19 cellular contexts compared by ENCODE assay signal in genomic region chr17:50636145-50636803, GRCh38. TPM values are rescaled to one million over a fixed set of nuclear protein-coding genes. Genes with fewer than 3 reads are reported as not detected.
DNase-seq lines count a peak whose midpoint lies in the region; ATAC-seq, FAIRE-seq and TF ChIP-seq lines count a peak whose summit lies in the region.
"Had no signal": no experiment of that assay in that cellular context is flagged by ENCODE, and none has a peak within 500 bp of the region (broad histone marks: within the 10 kb centered on the region; RNA-seq: fewer than 3 reads in every experiment).

No MANE protein-coding gene starts in this region.

- no peaks in the 10 kb centered on the region for H3K27me3 ChIP-seq in PC-3 (ENCODE audit: low read length)
- no peaks in the 10 kb centered on the region for H3K27me3 ChIP-seq in body of pancreas
- peaks cover 48% of the 10 kb centered on the region for H3K27me3 ChIP-seq in smooth muscle cell (ENCODE audit: low read depth)
- peaks cover 24 to 34% (median 30%) of the 10 kb centered on the region in 3 donors for H3K27me3 ChIP-seq in gastrocnemius medialis
- H3K27me3 ChIP-seq: ovary had no signal

- H3K9ac ChIP-seq in PC-3 (ENCODE audit: low read length) (peak overlapping the region; percentile 80; the same call in 1 of the 2 replicates), kidney (ENCODE audit: low read length in 2 of 2) (no peak overlapping the region), smooth muscle cell (ENCODE audit: low read depth) (no peak overlapping the region)

- H3K4me2 ChIP-seq in PC-3 (ENCODE audit: low read length) (peak overlapping the region; percentile 87), smooth muscle cell (no peak overlapping the region)

- H4K20me1 ChIP-seq in PC-3 (ENCODE audit: low read length) (no peaks in the 10 kb centered on the region), smooth muscle cell (ENCODE audit: low read depth) (no peaks in the 10 kb centered on the region)

- POLR2A ChIA-PET in PC-3 (lab: Charles Lee; ENCODE audit: unreplicated experiment) = interaction anchor here (0.5 to 0.9 kb wide), 5 partner anchors 16 to 68 kb away, joined by 3 to 6 read pairs (median 4); no protein-coding TSS in a partner anchor

- no peak for TF ChIP-seq CTCF in PC-3 (conservative IDR thresholded peaks at IDR 0.05; ENCODE audit: low read depth, low read length)
- TF ChIP-seq CTCF in body of pancreas (IDR thresholded peaks at IDR 0.05) = no peak
- no peak for TF ChIP-seq CTCF in kidney (IDR thresholded peaks at IDR 0.05; ENCODE audit: borderline replicate concordance, extremely low read depth, insufficient read depth)
- no peak for TF ChIP-seq CTCF in smooth muscle cell (IDR thresholded peaks at IDR 0.05; ENCODE audit: borderline replicate concordance, insufficient read depth, poor library complexity, severe bottlenecking)
- TF ChIP-seq CTCF in gastrocnemius medialis (IDR thresholded peaks at IDR 0.05 in 4 of 5, conservative IDR thresholded peaks at IDR 0.05 in 1 of 5) = no peak

- peaks cover 12% of the 10 kb centered on the region for H3F3A ChIP-seq in PC-3 (ENCODE audit: low read length, unreplicated experiment)
- peaks cover 29% of the 10 kb centered on the region for H3F3A ChIP-seq in smooth muscle cell (ENCODE audit: low read depth)

- H3K79me2 ChIP-seq in PC-3 (ENCODE audit: low read length) (peaks cover 55% of the 10 kb centered on the region), smooth muscle cell (ENCODE audit: low read depth) (no peaks in the 10 kb centered on the region)

- WGBS in body of pancreas, 2 donors = 52 to 77% methylated on average over 7 to 8 of the region's 8 CpGs
- WGBS in smooth muscle cell (ENCODE audit: low lambda C conversion rate) = 92% methylated on average over 8 of the region's 8 CpGs

- CTCF ChIA-PET in PC-3 (lab: Charles Lee) = interaction anchor here (0.6 to 0.7 kb wide), 2 partner anchors 59 to 245 kb away, joined by 4 to 6 read pairs; no protein-coding TSS in a partner anchor

- no peak for DNase-seq in PC-3
- DNase-seq in body of pancreas = peak in 2 of 4 donors; percentile 39 to 74
- DNase-seq in kidney = peak; percentile 49
- DNase-seq in smooth muscle cell (lab: John Stamatoyannopoulos, UW; ENCODE audit: unreplicated experiment) = no peak
- no peak for DNase-seq in pons (ENCODE audit: low spot score)
- no peak for DNase-seq in Kasumi-1 (lab: John Stamatoyannopoulos, UW)
- no peak for DNase-seq in gastrocnemius medialis
- DNase-seq: activated CD4-positive, alpha-beta T cell treated with anti-CD3 and anti-CD28 coated beads for 4 hours; amniotic stem cell; COR-L47; endodermal cell; GOT3; NCI-H2081; NCI-H524; stimulated activated CD4-positive, alpha-beta T cell treated with anti-CD3 and anti-CD28 coated beads, Interleukin-4, amount 100 ng/mL, for 24 hours had no signal

- peak overlapping the region; percentile 90 for H3K27ac ChIP-seq in PC-3 (ENCODE audit: low read length)
- H3K27ac ChIP-seq in body of pancreas = peak overlapping the region; percentile 82 to 89 (median 86)
- H3K27ac ChIP-seq in kidney (ENCODE audit: low read depth in 2 of 2, low read length in 2 of 2) = peak overlapping the region in 1 of 2 donors; percentile 12
- H3K27ac ChIP-seq in smooth muscle cell (ENCODE audit: low read depth) = no peak overlapping the region
- H3K27ac ChIP-seq in gastrocnemius medialis = no peak overlapping the region
- H3K27ac ChIP-seq: ovary had no signal

- H2AFZ ChIP-seq in PC-3 (ENCODE audit: low read length) (no peak overlapping the region), smooth muscle cell (ENCODE audit: low read depth) (no peak overlapping the region)

- ATAC-seq in PC-3 (no peak), body of pancreas (no peak), HG03442 (IDR thresholded peaks at IDR 0.05; ENCODE audit: unreplicated experiment) (no peak), gastrocnemius medialis (no peak)
- ATAC-seq: left lung had no signal

- TF ChIP-seq POLR2A in body of pancreas (IDR thresholded peaks at IDR 0.05) = no peak
- no peak for TF ChIP-seq POLR2A in gastrocnemius medialis (IDR thresholded peaks at IDR 0.05)

- in situ Hi-C loops in gastrocnemius medialis (cut with MboI; ENCODE audit: low sequenced_read_pairs in 4 of 4) = loop anchor here in 2 of 4 donors (10.0 to 25.0 kb wide), 2 partner anchors 59 to 99 kb away; partner anchors contain the start of genes EPN3 (in 1 of the 2) and SPATA20 (in 1 of the 2)

- H3K9me3 ChIP-seq in PC-3 (ENCODE audit: low read length) = no peaks in the 10 kb centered on the region
- H3K9me3 ChIP-seq in body of pancreas = no peaks in the 10 kb centered on the region
- no peaks in the 10 kb centered on the region for H3K9me3 ChIP-seq in kidney (ENCODE audit: control insufficient read depth in 1 of 2, low read length in 2 of 2)
- H3K9me3 ChIP-seq in smooth muscle cell (replicated peaks; ENCODE audit: low read depth) = no peaks in the 10 kb centered on the region
- no peaks in the 10 kb centered on the region for H3K9me3 ChIP-seq in gastrocnemius medialis
- H3K9me3 ChIP-seq: left lung, ovary had no signal

- intact Hi-C loops in PC-3 (cut with micrococcal nuclease) = loop anchor here (10.0 kb wide), 1 partner anchor 241 kb away; the partner anchor contains the start of gene LRRC59
- intact Hi-C loops in body of pancreas (cut with DNase I) = no loop called here
- intact Hi-C loops in kidney (cut with DNase I) = loop anchor here (10.0 kb wide), 1 partner anchor 49 kb away; no protein-coding TSS in a partner anchor
- intact Hi-C loops in gastrocnemius medialis (cut with DNase I; ENCODE audit: low total_unique reads) = no loop called here

- peak overlapping the region; percentile 72 for H3K4me3 ChIP-seq in PC-3 (ENCODE audit: low read length)
- H3K4me3 ChIP-seq in body of pancreas = no peak overlapping the region
- peak overlapping the region; percentile 7 to 43 for H3K4me3 ChIP-seq in kidney (ENCODE audit: low read length in 2 of 2)
- peak overlapping the region; percentile 57 for H3K4me3 ChIP-seq in smooth muscle cell
- H3K4me3 ChIP-seq in gastrocnemius medialis = no peak overlapping the region
- H3K4me3 ChIP-seq: ovary had no signal

- no TSS peak for BruUV-seq in PC-3 (replicated peaks; lab: Mats Ljungman, UMichigan)

- no peaks in the 10 kb centered on the region; the same call in 1 of the 2 replicates for H3K36me3 ChIP-seq in PC-3 (ENCODE audit: low read depth, low read length)
- H3K36me3 ChIP-seq in body of pancreas (replicated peaks in 1 of 2; ENCODE audit: insufficient read depth in 1 of 2, low read depth in 2 of 2) = no peaks in the 10 kb centered on the region
- no peaks in the 10 kb centered on the region for H3K36me3 ChIP-seq in kidney (ENCODE audit: control insufficient read depth in 1 of 2, insufficient read depth in 2 of 2, low read length in 2 of 2)
- no peaks in the 10 kb centered on the region for H3K36me3 ChIP-seq in smooth muscle cell (ENCODE audit: low read depth)
- no peaks in the 10 kb centered on the region for H3K36me3 ChIP-seq in gastrocnemius medialis
- H3K36me3 ChIP-seq: left lung, ovary had no signal

- FAIRE-seq in kidney (lab: Jason Lieb, UNC) = no peak

- H3K4me1 ChIP-seq in PC-3 (ENCODE audit: insufficient read depth, low read length) (peaks cover 77% of the 10 kb centered on the region), body of pancreas (peaks cover 72% of the 10 kb centered on the region), kidney (ENCODE audit: control insufficient read depth in 1 of 2, insufficient read depth in 1 of 2, low read depth in 1 of 2, low read length in 2 of 2) (peaks cover 17 to 29% of the 10 kb centered on the region in 2 donors), smooth muscle cell (ENCODE audit: low read depth) (peaks cover 19% of the 10 kb centered on the region), gastrocnemius medialis (peaks cover 5 to 16% of the 10 kb centered on the region in 2 donors)

- no peaks in the 10 kb centered on the region for H3K9me2 ChIP-seq in PC-3 (replicated peaks; ENCODE audit: low read length)

RNA-seq across cellular contexts. Expression of gene ABCC3, which starts 1.6 kb away (rescaled TPM):
- total RNA-seq in PC-3 (2014; rRNA removed) (50.2 and 64.4 TPM in 2 replicates), body of pancreas (100 to 1,000 TPM; 130 to 163 TPM), kidney (156 TPM), smooth muscle cell (1.3 and 4.3 TPM in 2 replicates), gastrocnemius medialis (1 to 10 TPM in 1 of 4 donors, under 1 TPM in 3; 0.51 to 1.3 (median 0.76) TPM)
- polyA plus RNA-seq in kidney (ENCODE audit: insufficient read depth, low read depth, low replicate concordance) (9.3 TPM), smooth muscle cell (1.3 and 6.3 TPM in 2 replicates)
- total RNA-seq: OCI-LY7 had no signal

Comparison
In these comparisons a context has a peak if more than half of its experiments do, and no peak if none do; other contexts are left out.
1. H3K27ac ChIP-seq: peak in PC-3 (single experiment) and body of pancreas (4 of 4); none in smooth muscle cell (single experiment) and gastrocnemius medialis (0 of 4).
2. H3K4me3 ChIP-seq: peak in PC-3 (single experiment), kidney (2 of 2) and smooth muscle cell (single experiment); none in body of pancreas (0 of 2) and gastrocnemius medialis (0 of 4).
3. intact Hi-C loops: an anchor here in PC-3 (10.0 kb wide) and kidney (10.0 kb wide); none called in body of pancreas and gastrocnemius medialis.